ENCODE assay signal across 33 cellular contexts in genomic region chr11:123704341-123704740, GRCh38. TPM values are rescaled to one million over a fixed set of nuclear protein-coding genes. Genes with fewer than 3 reads are reported as not detected.
"Had no signal": no experiment of that assay in that cellular context is flagged by ENCODE, and none has a peak within 500 bp of the region (broad histone marks: within the 10 kb centered on the region; RNA-seq: fewer than 3 reads in every experiment).

No MANE protein-coding gene starts in this region.

- H3K36me3 ChIP-seq: heart left ventricle, spleen, thoracic aorta had no signal

- H3K4me3 ChIP-seq: coronary artery, heart left ventricle, psoas muscle, spleen, thoracic aorta had no signal

- H3K4me1 ChIP-seq: spleen had no signal

- H3K9me3 ChIP-seq: heart left ventricle, psoas muscle, spleen, thoracic aorta had no signal

- ATAC-seq: esophagus mucosa; heart left ventricle; naive thymus-derived CD4-positive, alpha-beta T cell; psoas muscle; sciatic nerve; stimulated activated naive B cell treated with anti-CD40 and anti-IgM and Interleukin-4, amounts not matched to agents 10 μg/mL and 1 μg/mL and 100 μg/mL, for 72 hours; stimulated activated naive CD8-positive, alpha-beta T cell treated with anti-CD3 and anti-CD28 coated beads, Interleukin-15, amount 100 ng/mL, for 72 hours had no signal

- DNase-seq: effector CD4-positive, alpha-beta T cell; endodermal cell; heart left ventricle; hippocampal formation; kidney glomerular epithelial cell; naive thymus-derived CD4-positive, alpha-beta T cell; nephron progenitor cell; psoas muscle; retina; spleen; stimulated activated CD4-positive, alpha-beta T cell treated with anti-CD3 and anti-CD28 coated beads, Interleukin-15, amount 100 ng/mL, for 24 hours; stimulated activated CD4-positive, alpha-beta T cell treated with anti-CD3 and anti-CD28 coated beads, Interleukin-1b, Interleukin-23, amount 100 ng/mL, for 48 hours; stimulated activated CD4-positive, alpha-beta T cell treated with anti-CD3 and anti-CD28 coated beads, Interleukin-4, amount 100 ng/mL, for 4 hours; stimulated activated naive B cell treated with anti-CD40 and anti-IgM and Interleukin-4, amounts not matched to agents 10 μg/mL and 1 μg/mL and 100 μg/mL, for 72 hours; stimulated activated naive CD8-positive, alpha-beta T cell treated with anti-CD3 and anti-CD28 coated beads, Interleukin-15, amount 100 ng/mL, for 72 hours had no signal

- FAIRE-seq: endothelial cell of umbilical vein, frontal cortex, islet of Langerhans, urothelium cell line had no signal

- H3K27ac ChIP-seq: coronary artery, heart left ventricle, psoas muscle, spleen, thoracic aorta had no signal

RNA-seq across cellular contexts. Expression of gene SCN3B, which starts 49.9 kb away (rescaled TPM):
- total RNA-seq: mononuclear cell; naive thymus-derived CD4-positive, alpha-beta T cell had no signal

RNA-seq across cellular contexts. Expression of gene OR6X1, which starts 50.0 kb away (rescaled TPM):
- total RNA-seq: dermis microvascular lymphatic vessel endothelial cell; endodermal cell; endothelial cell of umbilical vein; esophagus mucosa; fibroblast of lung; frontal cortex; glomerular endothelial cell; heart left ventricle; liver; lung microvascular endothelial cell; mesenteric fat pad; mononuclear cell; naive thymus-derived CD4-positive, alpha-beta T cell; omental fat pad; psoas muscle; sciatic nerve; skeletal muscle tissue; spleen; subcutaneous adipose tissue; thoracic aorta had no signal
